9 cellular contexts compared by ENCODE assay signal in genomic region chr20:62860924-62861691, GRCh38. TPM values are rescaled to one million over a fixed set of nuclear protein-coding genes. Genes with fewer than 3 reads are reported as not detected.
A peak's percentile ranks its signal among the peaks of the same experiment; 100 is the strongest.
DNase-seq lines count a peak whose midpoint lies in the region; ATAC-seq, FAIRE-seq and TF ChIP-seq lines count a peak whose summit lies in the region.
"Had no signal": no experiment of that assay in that cellular context is flagged by ENCODE, and none has a peak within 500 bp of the region (broad histone marks: within the 10 kb centered on the region; RNA-seq: fewer than 3 reads in every experiment).

No MANE protein-coding gene starts in this region.

- H3K27me3 ChIP-seq in SU-DHL-6 (ENCODE audit: low read length) = no peaks in the 10 kb centered on the region
- no peaks in the 10 kb centered on the region for H3K27me3 ChIP-seq in upper lobe of left lung

- peak overlapping the region; percentile 55 for H3K4me3 ChIP-seq in SU-DHL-6 (ENCODE audit: insufficient read depth, low read length, poor library complexity, severe bottlenecking)
- H3K4me3 ChIP-seq in upper lobe of left lung = peak overlapping the region in 3 of 4 donors; percentile 54 to 69 (median 59)

- no peak overlapping the region for H3K27ac Mint-ChIP-seq in memory B cell

- H3K79me2 ChIP-seq in SU-DHL-6 (ENCODE audit: insufficient read depth, low read length) = no peaks in the 10 kb centered on the region

- H3K27me3 Mint-ChIP-seq in memory B cell = peaks cover 2% of the 10 kb centered on the region

- H3K4me1 Mint-ChIP-seq in memory B cell = peaks cover 20% of the 10 kb centered on the region

- WGBS in upper lobe of left lung, 2 donors = 0 to 1% methylated on average over 23 to 26 of the region's 129 CpGs

- peak overlapping the region; percentile 40 for H3K4me2 ChIP-seq in SU-DHL-6 (ENCODE audit: low read depth, low read length, poor library complexity, severe bottlenecking)

- H3K27ac ChIP-seq in SU-DHL-6 (ENCODE audit: low read depth, low read length) (no peak overlapping the region), upper lobe of left lung (peak overlapping the region in 1 of 4 donors; percentile 40)

- TF ChIP-seq EP300 in upper lobe of left lung (IDR thresholded peaks at IDR 0.05) = no peak

- no peak for TF ChIP-seq CTCF in SU-DHL-6 (IDR thresholded peaks at IDR 0.05; ENCODE audit: insufficient read depth, low read length, poor library complexity, severe bottlenecking)
- peak in 3 of 6 experiments; percentile 5 to 50 (median 12) for TF ChIP-seq CTCF in upper lobe of left lung (IDR thresholded peaks at IDR 0.05)

- H3K9me3 ChIP-seq in SU-DHL-6 (ENCODE audit: insufficient read depth, low read length) (no peaks in the 10 kb centered on the region), upper lobe of left lung (no peaks in the 10 kb centered on the region)

- H3K36me3 ChIP-seq in SU-DHL-6 (ENCODE audit: low read length) (no peaks in the 10 kb centered on the region), upper lobe of left lung (peaks cover 0 to 8% (median 3%) of the 10 kb centered on the region in 4 donors)

- H3K9me2 ChIP-seq in SU-DHL-6 (replicated peaks; ENCODE audit: insufficient read depth, low read length) = no peaks in the 10 kb centered on the region

- no peak for FAIRE-seq in GM19239 (lab: Jason Lieb, UNC)
- FAIRE-seq: endometrium had no signal

- H3K4me3 Mint-ChIP-seq in memory B cell = peak overlapping the region; percentile 37

- ATAC-seq in HG03025 (IDR thresholded peaks at IDR 0.05; ENCODE audit: low FRiP score, unreplicated experiment) (peak; percentile 21), memory B cell (ENCODE audit: low read depth) (peak; percentile 31), upper lobe of left lung (ENCODE audit: low FRiP score in 2 of 2) (peak in 1 of 2 donors; percentile 3)

- DNase-seq in NCI-H748 (lab: John Stamatoyannopoulos, UW; ENCODE audit: unreplicated experiment) (peak; percentile 49), NCI-H748 treated with DMSO at 0.1 percent for 48 hours (lab: John Stamatoyannopoulos, UW) (no peak), memory B cell (ENCODE audit: low spot score in 2 of 2) (peak; percentile 38 to 66), upper lobe of left lung (peak in 1 of 2 donors; percentile 91), GM19239 (ENCODE audit: insufficient read length, low spot score) (no peak)
- peak; percentile 56 for DNase-seq in central memory CD4-positive, alpha-beta T cell

- no peak for TF ChIP-seq POLR2A in upper lobe of left lung (IDR thresholded peaks at IDR 0.05)

- peak overlapping the region; percentile 37; the same call in 1 of the 2 replicates for H3K9ac ChIP-seq in SU-DHL-6 (ENCODE audit: low read length)

- H2AFZ ChIP-seq in SU-DHL-6 (ENCODE audit: low read depth, low read length, severe bottlenecking) = no peak overlapping the region

- H3F3A ChIP-seq in SU-DHL-6 (ENCODE audit: insufficient read depth) = peaks cover 11% of the 10 kb centered on the region

- H3K4me1 ChIP-seq in upper lobe of left lung = peaks cover 14 to 23% (median 15%) of the 10 kb centered on the region in 4 donors

- peaks cover 13% of the 10 kb centered on the region for H3K36me3 Mint-ChIP-seq in memory B cell

- peaks cover 3% of the 10 kb centered on the region for H3K9me3 Mint-ChIP-seq in memory B cell

- no peaks in the 10 kb centered on the region for H4K20me1 ChIP-seq in SU-DHL-6 (ENCODE audit: low read depth, low read length)

RNA-seq across cellular contexts. Expression of gene TCFL5, which starts 0.5 kb away (rescaled TPM):
- 1 to 10 TPM; 2.1 to 9.6 (median 7.1) TPM for total RNA-seq in upper lobe of left lung

RNA-seq across cellular contexts. Expression of gene COL9A3, which starts 44.3 kb away (rescaled TPM):
- total RNA-seq in upper lobe of left lung = 1 to 10 TPM in 4 of 6 donors, under 1 TPM in 1, not detected in 1; 0.57 to 8.4 (median 2.1) TPM

RNA-seq across cellular contexts. Expression of gene OGFR, which starts 56.5 kb away (rescaled TPM):
- total RNA-seq in upper lobe of left lung = 100 to 1,000 TPM in 2 of 6 donors, 10 to 100 TPM in 4; 63.8 to 166 (median 74.9) TPM

Comparison
In these comparisons a context has a peak if more than half of its experiments do, and no peak if none do; other contexts are left out.
1. DNase-seq: peak in NCI-H748 (single experiment), central memory CD4-positive, alpha-beta T cell (single experiment) and memory B cell (2 of 2); none in NCI-H748 treated with DMSO at 0.1 percent for 48 hours (single experiment) and GM19239 (single experiment).